ENCODE assay signal across 1 cellular context in the genomic region with DNA sequence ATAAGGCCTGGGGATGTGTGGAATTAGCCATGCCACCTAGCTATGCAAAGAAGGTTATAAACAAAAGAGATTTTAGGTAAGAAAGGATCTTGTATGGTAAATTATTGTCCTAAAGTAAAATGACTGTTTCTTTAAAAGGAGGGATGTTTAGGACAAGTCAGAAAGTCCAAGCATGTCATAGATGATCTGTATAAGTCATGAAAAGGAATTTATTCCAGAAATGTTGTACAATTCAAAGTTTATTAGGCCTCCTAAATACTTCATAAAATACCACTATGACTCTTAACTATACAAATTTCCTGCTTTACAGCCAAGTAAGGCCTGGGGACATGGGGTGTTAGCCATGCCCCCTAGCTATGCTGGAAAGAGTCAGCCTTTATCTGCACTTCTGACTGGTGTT.
TF ChIP-seq lines count a peak whose summit lies in the region.

No MANE protein-coding gene starts in this region.

TF ChIP-seq in A549, 52 proteins besides CTCF, POLR2A, EP300 and RAD21:
- TF ChIP-seq USF2 (IDR thresholded peaks at IDR 0.05) (no peak), JUNB (IDR thresholded peaks at IDR 0.05) (no peak), ZFP36 (IDR thresholded peaks at IDR 0.05; ENCODE audit: borderline replicate concordance, partially characterized antibody) (peak; percentile 84)
TF ChIP-seq in A549: peak in this region for 1.
